In the genomic region with DNA sequence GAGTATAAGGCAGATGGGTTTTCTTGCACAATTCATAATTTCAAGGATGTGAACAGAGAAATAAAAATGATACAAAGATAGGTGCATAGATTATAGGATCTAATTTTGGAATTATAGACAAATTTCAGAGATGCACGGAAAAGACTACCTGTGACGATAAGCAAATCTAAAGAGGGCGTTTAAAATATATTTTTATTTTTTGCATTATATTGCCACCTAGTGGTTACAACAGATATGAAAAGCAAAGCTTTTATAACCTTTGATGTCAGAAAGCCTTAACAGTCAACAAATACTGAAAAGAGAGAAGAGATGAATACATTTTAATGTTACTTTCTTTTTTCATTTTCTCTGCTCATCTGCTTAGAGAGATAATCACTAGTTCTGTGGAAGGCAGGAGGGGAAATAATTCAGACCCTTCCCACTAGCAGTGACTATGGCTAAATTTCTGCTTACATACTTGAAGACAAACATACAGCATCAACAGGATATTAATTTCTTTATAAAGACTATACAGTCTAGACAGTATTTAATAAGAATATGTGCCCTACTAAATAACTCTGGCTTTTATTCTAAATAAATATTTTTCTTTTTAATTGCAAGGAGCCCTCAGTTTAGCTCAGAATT, we compare ENCODE assay signal across 9 cellular contexts. TPM values are rescaled to one million over a fixed set of nuclear protein-coding genes. Genes with fewer than 3 reads are reported as not detected.
DNase-seq lines count a peak whose midpoint lies in the region; ATAC-seq, FAIRE-seq and TF ChIP-seq lines count a peak whose summit lies in the region.
"Had no signal": no experiment of that assay in that cellular context is flagged by ENCODE, and none has a peak within 500 bp of the region (broad histone marks: within the 10 kb centered on the region; RNA-seq: fewer than 3 reads in every experiment).

No MANE protein-coding gene starts in this region.

- no peak for DNase-seq in D721Med (ENCODE audit: insufficient read length, low spot score)
- DNase-seq in RPMI7951 (ENCODE audit: low read depth): peak; percentile 15
- DNase-seq in fibroblast of the conjunctiva (ENCODE audit: low read depth): peak; percentile 2
- DNase-seq in stimulated activated naive B cell treated with anti-CD40 and anti-IgM and Interleukin-4, amounts not matched to agents 10 μg/mL and 1 μg/mL and 100 μg/mL, for 72 hours: no peak
- DNase-seq in activated CD4-positive, alpha-beta memory T cell treated with anti-CD3 and anti-CD28 coated beads for 36 hours: no peak

- no peaks in the 10 kb centered on the region for H3K36me3 ChIP-seq in KMS-11 (ENCODE audit: insufficient read depth)
- H3K36me3 ChIP-seq: SJSA1 had no signal

- no peak overlapping the region for H3K4me3 Mint-ChIP-seq in stimulated activated naive B cell treated with anti-CD40 and anti-IgM and Interleukin-4, amounts not matched to agents 10 μg/mL and 1 μg/mL and 100 μg/mL, for 72 hours
- no peak overlapping the region for H3K4me3 Mint-ChIP-seq in activated CD4-positive, alpha-beta memory T cell treated with anti-CD3 and anti-CD28 coated beads for 36 hours

- H3K27ac ChIP-seq in KMS-11: no peak overlapping the region
- H3K27ac ChIP-seq: SJSA1 had no signal

- peaks cover 0 to 2% of the 10 kb centered on the region in 2 donors for H3K9me3 Mint-ChIP-seq in stimulated activated naive B cell treated with anti-CD40 and anti-IgM and Interleukin-4, amounts not matched to agents 10 μg/mL and 1 μg/mL and 100 μg/mL, for 72 hours
- H3K9me3 Mint-ChIP-seq in activated CD4-positive, alpha-beta memory T cell treated with anti-CD3 and anti-CD28 coated beads for 36 hours: no peaks in the 10 kb centered on the region

- H3K27me3 Mint-ChIP-seq in stimulated activated naive B cell treated with anti-CD40 and anti-IgM and Interleukin-4, amounts not matched to agents 10 μg/mL and 1 μg/mL and 100 μg/mL, for 72 hours: no peaks in the 10 kb centered on the region
- no peaks in the 10 kb centered on the region for H3K27me3 Mint-ChIP-seq in activated CD4-positive, alpha-beta memory T cell treated with anti-CD3 and anti-CD28 coated beads for 36 hours

- CTCF ChIA-PET in activated CD4-positive, alpha-beta memory T cell treated with anti-CD3 and anti-CD28 coated beads for 36 hours (lab: Charles Lee): interaction anchor here (1.0 to 2.4 kb wide), 10 partner anchors 13 to 1046 kb away, joined by 3 to 14 read pairs (median 4); no protein-coding TSS in a partner anchor

- peak; percentile 53 for TF ChIP-seq CTCF in D721Med (IDR thresholded peaks at IDR 0.05; ENCODE audit: insufficient read depth, missing control alignments)
- TF ChIP-seq CTCF in KMS-11 (conservative IDR thresholded peaks at IDR 0.05; ENCODE audit: low read depth, low read length): peak; percentile 71

- H3K9ac ChIP-seq in KMS-11: no peak overlapping the region

- intact Hi-C loops in activated CD4-positive, alpha-beta memory T cell treated with anti-CD3 and anti-CD28 coated beads for 36 hours (cut with micrococcal nuclease): loop anchor here (1.0 to 10.0 kb wide), 3 partner anchors 452 to 1046 kb away; no protein-coding TSS in a partner anchor

- no peaks in the 10 kb centered on the region for H3K79me2 ChIP-seq in KMS-11 (ENCODE audit: insufficient read depth, low read depth)

- no peak overlapping the region for H3K4me3 ChIP-seq in KMS-11 (IDR thresholded peaks at IDR 0.05; ENCODE audit: insufficient read depth, low read depth, low read length)
- H3K4me3 ChIP-seq: SJSA1 had no signal

- no peaks in the 10 kb centered on the region for H3K27me3 ChIP-seq in KMS-11 (ENCODE audit: insufficient read depth, low read depth)
- H3K27me3 ChIP-seq: SJSA1 had no signal

- H3K4me2 ChIP-seq in KMS-11: no peak overlapping the region; the same call in 1 of the 2 replicates

- no peaks in the 10 kb centered on the region for H3K4me1 Mint-ChIP-seq in stimulated activated naive B cell treated with anti-CD40 and anti-IgM and Interleukin-4, amounts not matched to agents 10 μg/mL and 1 μg/mL and 100 μg/mL, for 72 hours
- H3K4me1 Mint-ChIP-seq in activated CD4-positive, alpha-beta memory T cell treated with anti-CD3 and anti-CD28 coated beads for 36 hours (ENCODE audit: low read depth): no peaks in the 10 kb centered on the region

- H3K36me3 Mint-ChIP-seq in stimulated activated naive B cell treated with anti-CD40 and anti-IgM and Interleukin-4, amounts not matched to agents 10 μg/mL and 1 μg/mL and 100 μg/mL, for 72 hours: no peaks in the 10 kb centered on the region
- no peaks in the 10 kb centered on the region for H3K36me3 Mint-ChIP-seq in activated CD4-positive, alpha-beta memory T cell treated with anti-CD3 and anti-CD28 coated beads for 36 hours

- ATAC-seq in GM21367 (IDR thresholded peaks at IDR 0.05; ENCODE audit: unreplicated experiment) (peak; percentile 70), HG03280 (IDR thresholded peaks at IDR 0.05; ENCODE audit: unreplicated experiment) (no peak)
- peak; percentile 42 to 50 for ATAC-seq in stimulated activated naive B cell treated with anti-CD40 and anti-IgM and Interleukin-4, amounts not matched to agents 10 μg/mL and 1 μg/mL and 100 μg/mL, for 72 hours (replicated peaks)

- FAIRE-seq in D721Med (lab: Jason Lieb, UNC): peak; percentile 48

- POLR2A ChIA-PET in activated CD4-positive, alpha-beta memory T cell treated with anti-CD3 and anti-CD28 coated beads for 36 hours (lab: Charles Lee): no interaction called here

- H3K4me1 ChIP-seq in KMS-11 (ENCODE audit: low read depth, poor library complexity, severe bottlenecking): no peaks in the 10 kb centered on the region
- H3K4me1 ChIP-seq: SJSA1 had no signal

- no peak overlapping the region for H3K27ac Mint-ChIP-seq in stimulated activated naive B cell treated with anti-CD40 and anti-IgM and Interleukin-4, amounts not matched to agents 10 μg/mL and 1 μg/mL and 100 μg/mL, for 72 hours
- H3K27ac Mint-ChIP-seq in activated CD4-positive, alpha-beta memory T cell treated with anti-CD3 and anti-CD28 coated beads for 36 hours: no peak overlapping the region

- H4K20me1 ChIP-seq in KMS-11 (ENCODE audit: insufficient read depth): no peaks in the 10 kb centered on the region

- H2AFZ ChIP-seq in KMS-11 (ENCODE audit: low read depth): no peak overlapping the region

RNA-seq across cellular contexts. Expression of a gene that starts 46.3 kb away (rescaled TPM):
- total RNA-seq in RPMI7951 (2014; rRNA removed; shearing (Covaris generic)): not detected in 2 replicates
- total RNA-seq in activated CD4-positive, alpha-beta memory T cell treated with anti-CD3 and anti-CD28 coated beads for 36 hours: not detected
- total RNA-seq: SJSA1 had no signal

Comparison
In these comparisons a context has a peak if more than half of its experiments do, and no peak if none do; other contexts are left out.
1. DNase-seq: peak in RPMI7951 (single experiment) and fibroblast of the conjunctiva (single experiment); none in D721Med (single experiment), stimulated activated naive B cell treated with anti-CD40 and anti-IgM and Interleukin-4, amounts not matched to agents 10 μg/mL and 1 μg/mL and 100 μg/mL, for 72 hours (single experiment) and activated CD4-positive, alpha-beta memory T cell treated with anti-CD3 and anti-CD28 coated beads for 36 hours (single experiment).